ENCODE assay signal across 15 cellular contexts in the genomic region with DNA sequence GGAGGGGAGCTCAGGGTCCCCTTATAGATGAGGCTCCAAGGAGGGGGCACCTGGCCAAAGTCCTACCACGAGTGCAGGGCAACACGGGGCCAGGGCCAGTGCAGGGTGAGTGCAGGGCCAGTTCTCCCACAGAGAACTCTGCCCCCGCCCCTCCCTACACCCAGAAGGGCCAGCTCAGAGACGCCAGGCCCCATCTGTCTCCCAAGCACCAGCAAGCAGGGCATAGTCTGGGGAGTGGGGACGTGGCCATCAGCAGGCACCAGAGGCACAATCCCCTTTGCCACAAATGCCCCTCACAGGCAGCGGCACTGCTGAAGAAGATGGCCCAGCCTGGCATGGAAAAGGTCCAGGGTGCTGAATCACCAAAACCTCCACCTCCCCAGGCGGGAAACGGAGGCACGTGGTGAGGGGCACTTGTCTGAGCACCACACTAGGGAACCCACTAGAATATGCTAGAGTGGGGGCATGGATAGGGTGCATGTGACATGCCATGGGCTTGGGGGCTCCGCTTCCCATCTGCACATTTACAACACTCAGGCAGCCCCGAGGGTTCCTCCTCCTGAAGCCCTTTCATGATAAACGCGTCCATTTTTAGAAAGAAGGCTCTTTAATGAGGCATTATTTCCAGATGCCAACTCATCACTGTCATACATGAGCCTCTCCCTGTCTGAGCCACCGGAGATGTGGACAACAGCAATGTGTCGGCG. TPM values are rescaled to one million over a fixed set of nuclear protein-coding genes. Genes with fewer than 3 reads are reported as not detected.
DNase-seq lines count a peak whose midpoint lies in the region; ATAC-seq and TF ChIP-seq lines count a peak whose summit lies in the region.
"Had no signal": no experiment of that assay in that cellular context is flagged by ENCODE, and none has a peak within 500 bp of the region (broad histone marks: within the 10 kb centered on the region; RNA-seq: fewer than 3 reads in every experiment).

No MANE protein-coding gene starts in this region.

- TF ChIP-seq RAD21 in Ishikawa (IDR thresholded peaks at IDR 0.05; ENCODE audit: low read depth): no peak

- ATAC-seq in mucosa of descending colon: peak; percentile 17
- ATAC-seq in GM21529 (IDR thresholded peaks at IDR 0.05; ENCODE audit: unreplicated experiment): no peak
- no peak for ATAC-seq in GM18867 (IDR thresholded peaks at IDR 0.05; ENCODE audit: unreplicated experiment)
- ATAC-seq: HCT116, PC-3 had no signal

- H3K9me3 ChIP-seq in mucosa of descending colon: no peaks in the 10 kb centered on the region
- H3K9me3 ChIP-seq in A673 (ENCODE audit: low read depth, low read length, poor library complexity, severe bottlenecking): no peaks in the 10 kb centered on the region

- POLR2A ChIA-PET in A673 (lab: Charles Lee; ENCODE audit: low non-redundant PET): no interaction called here

- H3K27ac ChIP-seq in A673 (ENCODE audit: low read depth, low read length, poor library complexity, severe bottlenecking): no peak overlapping the region

- H3K27me3 ChIP-seq in A673 (replicated peaks; ENCODE audit: insufficient read depth, low read depth, low read length, poor library complexity): no peaks in the 10 kb centered on the region

- CTCF ChIA-PET in A673 (lab: Charles Lee): no interaction called here

- H3K36me3 ChIP-seq in mucosa of descending colon (ENCODE audit: low read depth) (no peaks in the 10 kb centered on the region), A673 (ENCODE audit: insufficient read depth, low read length, poor library complexity, severe bottlenecking) (no peaks in the 10 kb centered on the region)

- intact Hi-C loops in mucosa of descending colon (cut with DNase I, micrococcal nuclease) (no loop called here), A673 (cut with micrococcal nuclease; ENCODE audit: unreplicated experiment) (no loop called here)

- no TSS peak for BruUV-seq in A673 (replicated peaks; lab: Mats Ljungman, UMichigan)

- TF ChIP-seq EP300 in Ishikawa (IDR thresholded peaks at IDR 0.05; ENCODE audit: borderline replicate concordance): no peak

- no peak for TF ChIP-seq CTCF in mucosa of descending colon (IDR thresholded peaks at IDR 0.05)
- TF ChIP-seq CTCF in A673 (conservative IDR thresholded peaks at IDR 0.05; ENCODE audit: low read depth, low read length): no peak

- peak; percentile 4 for DNase-seq in cerebellar cortex (ENCODE audit: low spot score)
- no peak for DNase-seq in mucosa of descending colon
- no peak for DNase-seq in A673 (ENCODE audit: low spot score)
- no peak for DNase-seq in NCI-H446 (lab: John Stamatoyannopoulos, UW)
- DNase-seq: C1 segment of cervical spinal cord, DMS 273 treated with DMSO at 0.1 percent for 48 hours, NCI-H1105 treated with DMSO at 0.1 percent for 48 hours, NCI-H187, NCI-H446 treated with DMSO at 0.1 percent for 48 hours, NCI-H748 treated with DMSO at 0.1 percent for 48 hours, PC-3 had no signal

- H3K4me3 ChIP-seq in mucosa of descending colon (no peak overlapping the region), A673 (ENCODE audit: low read depth, low read length, poor library complexity, severe bottlenecking) (no peak overlapping the region)

- H3K4me1 ChIP-seq in mucosa of descending colon (ENCODE audit: low read depth) (peaks cover 12% of the 10 kb centered on the region), A673 (ENCODE audit: insufficient read depth, low read length, poor library complexity, severe bottlenecking) (no peaks in the 10 kb centered on the region)

TF ChIP-seq in Ishikawa, 13 proteins besides CTCF, POLR2A, EP300 and RAD21:
- TF ChIP-seq NFIC (IDR thresholded peaks at IDR 0.05): no peak
- TF ChIP-seq, protein P1, sequence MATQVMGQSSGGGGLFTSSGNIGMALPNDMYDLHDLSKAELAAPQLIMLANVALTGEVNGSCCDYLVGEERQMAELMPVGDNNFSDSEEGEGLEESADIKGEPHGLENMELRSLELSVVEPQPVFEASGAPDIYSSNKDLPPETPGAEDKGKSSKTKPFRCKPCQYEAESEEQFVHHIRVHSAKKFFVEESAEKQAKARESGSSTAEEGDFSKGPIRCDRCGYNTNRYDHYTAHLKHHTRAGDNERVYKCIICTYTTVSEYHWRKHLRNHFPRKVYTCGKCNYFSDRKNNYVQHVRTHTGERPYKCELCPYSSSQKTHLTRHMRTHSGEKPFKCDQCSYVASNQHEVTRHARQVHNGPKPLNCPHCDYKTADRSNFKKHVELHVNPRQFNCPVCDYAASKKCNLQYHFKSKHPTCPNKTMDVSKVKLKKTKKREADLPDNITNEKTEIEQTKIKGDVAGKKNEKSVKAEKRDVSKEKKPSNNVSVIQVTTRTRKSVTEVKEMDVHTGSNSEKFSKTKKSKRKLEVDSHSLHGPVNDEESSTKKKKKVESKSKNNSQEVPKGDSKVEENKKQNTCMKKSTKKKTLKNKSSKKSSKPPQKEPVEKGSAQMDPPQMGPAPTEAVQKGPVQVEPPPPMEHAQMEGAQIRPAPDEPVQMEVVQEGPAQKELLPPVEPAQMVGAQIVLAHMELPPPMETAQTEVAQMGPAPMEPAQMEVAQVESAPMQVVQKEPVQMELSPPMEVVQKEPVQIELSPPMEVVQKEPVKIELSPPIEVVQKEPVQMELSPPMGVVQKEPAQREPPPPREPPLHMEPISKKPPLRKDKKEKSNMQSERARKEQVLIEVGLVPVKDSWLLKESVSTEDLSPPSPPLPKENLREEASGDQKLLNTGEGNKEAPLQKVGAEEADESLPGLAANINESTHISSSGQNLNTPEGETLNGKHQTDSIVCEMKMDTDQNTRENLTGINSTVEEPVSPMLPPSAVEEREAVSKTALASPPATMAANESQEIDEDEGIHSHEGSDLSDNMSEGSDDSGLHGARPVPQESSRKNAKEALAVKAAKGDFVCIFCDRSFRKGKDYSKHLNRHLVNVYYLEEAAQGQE (IDR thresholded peaks at IDR 0.05; ENCODE audit: low read depth): peak; percentile 42; the same call in 1 of the 2 replicates
- TF ChIP-seq YY1 (IDR thresholded peaks at IDR 0.05; ENCODE audit: low read depth): no peak
- TF ChIP-seq TCF12 (IDR thresholded peaks at IDR 0.05; ENCODE audit: low read depth): no peak
- no peak for TF ChIP-seq TAF1 (IDR thresholded peaks at IDR 0.05; ENCODE audit: low read depth)

RNA-seq across cellular contexts. Expression of a gene that starts 17.8 kb away (rescaled TPM):
- 100 to 1,000 TPM in 1 of 3 donors, 10 to 100 TPM in 2; 66.2 to 102 (median 66.2) TPM for total RNA-seq in mucosa of descending colon
- total RNA-seq in A673 (2021): 24.6 and 31.5 TPM in 2 replicates

RNA-seq across cellular contexts. Expression of a gene that starts 58.7 kb away (rescaled TPM):
- 1 to 10 TPM in 2 of 3 donors, under 1 TPM in 1; 0.26 to 3.2 (median 1.1) TPM for total RNA-seq in mucosa of descending colon
- 0.06 and 0.15 TPM in 2 replicates for total RNA-seq in A673 (2021)
